Comparison of ENCODE assay signal across 20 cellular contexts in the genomic region with DNA sequence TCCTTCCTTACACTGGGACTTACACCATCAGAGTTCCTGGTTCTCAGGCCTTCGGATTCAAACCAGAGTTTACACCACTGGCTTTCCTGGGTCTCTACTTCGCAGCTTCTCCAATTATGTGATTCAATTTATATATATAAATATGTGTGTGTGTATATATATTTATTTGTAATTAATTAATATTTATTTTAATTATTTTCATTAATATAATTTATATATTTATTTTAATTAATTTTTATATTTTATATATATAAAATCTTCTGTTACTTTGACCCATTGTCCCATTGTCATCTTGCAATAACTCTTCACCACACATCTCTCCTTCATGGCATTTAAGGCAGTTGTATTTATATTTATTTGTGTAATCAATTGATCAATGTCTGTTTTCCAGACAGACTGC. TPM values are rescaled to one million over a fixed set of nuclear protein-coding genes. Genes with fewer than 3 reads are reported as not detected.
"Had no signal": no experiment of that assay in that cellular context is flagged by ENCODE, and none has a peak within 500 bp of the region (broad histone marks: within the 10 kb centered on the region; RNA-seq: fewer than 3 reads in every experiment).

No MANE protein-coding gene starts in this region.

- H3K4me3 ChIP-seq: SJSA1, SK-N-MC had no signal

- H3K27ac ChIP-seq: SJSA1, SK-N-MC had no signal

- FAIRE-seq: RCC 7860 had no signal

- H3K9me3 ChIP-seq: SJSA1 had no signal

- H3K36me3 ChIP-seq: SJSA1 had no signal

- H3K4me1 ChIP-seq: SJSA1 had no signal

- DNase-seq: KBM-7, NCI-H1092 treated with DMSO at 0.1 percent for 48 hours, NCI-H1436, NCI-H187, NCI-H2029, NCI-H2081 treated with DMSO at 0.1 percent for 48 hours, NCI-H2171, NCI-H226, NCI-H446, NCI-H510A, NCI-H524 treated with DMSO at 0.1 percent for 48 hours, NCI-H774, Right ventricle myocardium superior, RPMI8226, SIG-M5 had no signal

RNA-seq across cellular contexts. Expression of a gene that starts 28.4 kb away (rescaled TPM):
- total RNA-seq: HT-29, LHCN-M2 had no signal
